Comparison of ENCODE assay signal across 1 cellular context in the genomic region with DNA sequence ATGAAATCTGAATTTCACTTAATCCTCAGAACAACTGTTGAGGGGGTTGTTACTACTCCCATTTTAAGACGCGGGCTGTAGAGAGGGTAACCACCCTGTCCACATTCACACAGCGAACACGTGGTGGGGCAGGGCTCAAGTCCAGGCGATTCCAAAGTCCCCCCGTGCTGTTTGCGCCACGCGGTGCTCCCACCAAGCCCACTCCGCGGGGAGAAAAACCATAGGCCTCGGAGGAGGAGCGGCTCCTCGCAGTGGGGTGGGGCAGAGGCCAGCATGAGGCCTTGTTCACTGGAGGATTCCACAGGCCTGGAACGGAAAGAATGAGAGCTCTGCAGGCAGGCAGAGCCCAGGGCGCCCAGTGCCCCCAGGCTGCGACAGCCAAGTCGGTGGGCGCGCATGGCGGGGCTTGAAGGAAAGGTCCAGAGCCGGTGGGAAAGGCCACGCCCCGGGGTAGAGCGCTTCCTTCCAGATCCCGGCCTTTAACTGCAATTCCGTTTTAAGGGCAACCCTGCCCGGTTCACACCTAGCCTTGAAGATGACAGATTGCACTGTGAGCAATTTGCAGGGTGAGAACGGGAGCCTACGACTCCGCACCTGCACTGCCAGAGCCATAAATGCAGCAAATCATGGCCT.
TF ChIP-seq lines count a peak whose summit lies in the region.

No MANE protein-coding gene starts in this region.

TF ChIP-seq in HepG2, 621 proteins besides CTCF, POLR2A, EP300 and RAD21 (continued from another document and continues in another):
- TF ChIP-seq, protein P1, sequence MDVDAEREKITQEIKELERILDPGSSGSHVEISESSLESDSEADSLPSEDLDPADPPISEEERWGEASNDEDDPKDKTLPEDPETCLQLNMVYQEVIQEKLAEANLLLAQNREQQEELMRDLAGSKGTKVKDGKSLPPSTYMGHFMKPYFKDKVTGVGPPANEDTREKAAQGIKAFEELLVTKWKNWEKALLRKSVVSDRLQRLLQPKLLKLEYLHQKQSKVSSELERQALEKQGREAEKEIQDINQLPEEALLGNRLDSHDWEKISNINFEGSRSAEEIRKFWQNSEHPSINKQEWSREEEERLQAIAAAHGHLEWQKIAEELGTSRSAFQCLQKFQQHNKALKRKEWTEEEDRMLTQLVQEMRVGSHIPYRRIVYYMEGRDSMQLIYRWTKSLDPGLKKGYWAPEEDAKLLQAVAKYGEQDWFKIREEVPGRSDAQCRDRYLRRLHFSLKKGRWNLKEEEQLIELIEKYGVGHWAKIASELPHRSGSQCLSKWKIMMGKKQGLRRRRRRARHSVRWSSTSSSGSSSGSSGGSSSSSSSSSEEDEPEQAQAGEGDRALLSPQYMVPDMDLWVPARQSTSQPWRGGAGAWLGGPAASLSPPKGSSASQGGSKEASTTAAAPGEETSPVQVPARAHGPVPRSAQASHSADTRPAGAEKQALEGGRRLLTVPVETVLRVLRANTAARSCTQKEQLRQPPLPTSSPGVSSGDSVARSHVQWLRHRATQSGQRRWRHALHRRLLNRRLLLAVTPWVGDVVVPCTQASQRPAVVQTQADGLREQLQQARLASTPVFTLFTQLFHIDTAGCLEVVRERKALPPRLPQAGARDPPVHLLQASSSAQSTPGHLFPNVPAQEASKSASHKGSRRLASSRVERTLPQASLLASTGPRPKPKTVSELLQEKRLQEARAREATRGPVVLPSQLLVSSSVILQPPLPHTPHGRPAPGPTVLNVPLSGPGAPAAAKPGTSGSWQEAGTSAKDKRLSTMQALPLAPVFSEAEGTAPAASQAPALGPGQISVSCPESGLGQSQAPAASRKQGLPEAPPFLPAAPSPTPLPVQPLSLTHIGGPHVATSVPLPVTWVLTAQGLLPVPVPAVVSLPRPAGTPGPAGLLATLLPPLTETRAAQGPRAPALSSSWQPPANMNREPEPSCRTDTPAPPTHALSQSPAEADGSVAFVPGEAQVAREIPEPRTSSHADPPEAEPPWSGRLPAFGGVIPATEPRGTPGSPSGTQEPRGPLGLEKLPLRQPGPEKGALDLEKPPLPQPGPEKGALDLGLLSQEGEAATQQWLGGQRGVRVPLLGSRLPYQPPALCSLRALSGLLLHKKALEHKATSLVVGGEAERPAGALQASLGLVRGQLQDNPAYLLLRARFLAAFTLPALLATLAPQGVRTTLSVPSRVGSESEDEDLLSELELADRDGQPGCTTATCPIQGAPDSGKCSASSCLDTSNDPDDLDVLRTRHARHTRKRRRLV (CRISPR knock-in tag; IDR thresholded peaks at IDR 0.05): peak; percentile 49; the same call in 1 of the 2 replicates
- peak; percentile 36; the same call in 1 of the 2 replicates for TF ChIP-seq CREM (IDR thresholded peaks at IDR 0.05)
- TF ChIP-seq CREM (CRISPR knock-in tag; IDR thresholded peaks at IDR 0.05): no peak
- TF ChIP-seq ZNF816 (CRISPR knock-in tag; IDR thresholded peaks at IDR 0.05; ENCODE audit: borderline replicate concordance): no peak
- TF ChIP-seq, protein P2, sequence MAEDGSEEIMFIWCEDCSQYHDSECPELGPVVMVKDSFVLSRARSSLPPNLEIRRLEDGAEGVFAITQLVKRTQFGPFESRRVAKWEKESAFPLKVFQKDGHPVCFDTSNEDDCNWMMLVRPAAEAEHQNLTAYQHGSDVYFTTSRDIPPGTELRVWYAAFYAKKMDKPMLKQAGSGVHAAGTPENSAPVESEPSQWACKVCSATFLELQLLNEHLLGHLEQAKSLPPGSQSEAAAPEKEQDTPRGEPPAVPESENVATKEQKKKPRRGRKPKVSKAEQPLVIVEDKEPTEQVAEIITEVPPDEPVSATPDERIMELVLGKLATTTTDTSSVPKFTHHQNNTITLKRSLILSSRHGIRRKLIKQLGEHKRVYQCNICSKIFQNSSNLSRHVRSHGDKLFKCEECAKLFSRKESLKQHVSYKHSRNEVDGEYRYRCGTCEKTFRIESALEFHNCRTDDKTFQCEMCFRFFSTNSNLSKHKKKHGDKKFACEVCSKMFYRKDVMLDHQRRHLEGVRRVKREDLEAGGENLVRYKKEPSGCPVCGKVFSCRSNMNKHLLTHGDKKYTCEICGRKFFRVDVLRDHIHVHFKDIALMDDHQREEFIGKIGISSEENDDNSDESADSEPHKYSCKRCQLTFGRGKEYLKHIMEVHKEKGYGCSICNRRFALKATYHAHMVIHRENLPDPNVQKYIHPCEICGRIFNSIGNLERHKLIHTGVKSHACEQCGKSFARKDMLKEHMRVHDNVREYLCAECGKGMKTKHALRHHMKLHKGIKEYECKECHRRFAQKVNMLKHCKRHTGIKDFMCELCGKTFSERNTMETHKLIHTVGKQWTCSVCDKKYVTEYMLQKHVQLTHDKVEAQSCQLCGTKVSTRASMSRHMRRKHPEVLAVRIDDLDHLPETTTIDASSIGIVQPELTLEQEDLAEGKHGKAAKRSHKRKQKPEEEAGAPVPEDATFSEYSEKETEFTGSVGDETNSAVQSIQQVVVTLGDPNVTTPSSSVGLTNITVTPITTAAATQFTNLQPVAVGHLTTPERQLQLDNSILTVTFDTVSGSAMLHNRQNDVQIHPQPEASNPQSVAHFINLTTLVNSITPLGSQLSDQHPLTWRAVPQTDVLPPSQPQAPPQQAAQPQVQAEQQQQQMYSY (CRISPR knock-in tag; IDR thresholded peaks at IDR 0.05): no peak
- no peak for TF ChIP-seq ZNF878 (CRISPR knock-in tag; IDR thresholded peaks at IDR 0.05)
- TF ChIP-seq CHCHD3 (CRISPR knock-in tag; IDR thresholded peaks at IDR 0.05): 0 out of 2 replicates have a peak, but pooled peaks have one; percentile 27
- TF ChIP-seq, protein P3, sequence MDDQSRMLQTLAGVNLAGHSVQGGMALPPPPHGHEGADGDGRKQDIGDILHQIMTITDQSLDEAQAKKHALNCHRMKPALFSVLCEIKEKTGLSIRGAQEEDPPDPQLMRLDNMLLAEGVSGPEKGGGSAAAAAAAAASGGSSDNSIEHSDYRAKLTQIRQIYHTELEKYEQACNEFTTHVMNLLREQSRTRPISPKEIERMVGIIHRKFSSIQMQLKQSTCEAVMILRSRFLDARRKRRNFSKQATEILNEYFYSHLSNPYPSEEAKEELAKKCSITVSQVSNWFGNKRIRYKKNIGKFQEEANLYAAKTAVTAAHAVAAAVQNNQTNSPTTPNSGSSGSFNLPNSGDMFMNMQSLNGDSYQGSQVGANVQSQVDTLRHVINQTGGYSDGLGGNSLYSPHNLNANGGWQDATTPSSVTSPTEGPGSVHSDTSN (CRISPR knock-in tag; IDR thresholded peaks at IDR 0.05; ENCODE audit: borderline replicate concordance): no peak
- TF ChIP-seq HNF4G (IDR thresholded peaks at IDR 0.05; ENCODE audit: borderline replicate concordance, low read depth, low read length): peak; percentile 20; the same call in 1 of the 2 replicates
- no peak for TF ChIP-seq HNF4G (CRISPR knock-in tag; IDR thresholded peaks at IDR 0.05; ENCODE audit: borderline replicate concordance, low read depth)
- TF ChIP-seq ZNF430 (CRISPR knock-in tag; IDR thresholded peaks at IDR 0.05): 0 out of 2 replicates have a peak, but pooled peaks have one; percentile 78
- no peak; the same call in 1 of the 2 replicates for TF ChIP-seq PHF20 (CRISPR knock-in tag; IDR thresholded peaks at IDR 0.05)
- TF ChIP-seq ZNF569 (CRISPR knock-in tag; IDR thresholded peaks at IDR 0.05; ENCODE audit: borderline replicate concordance): no peak
- TF ChIP-seq ZZZ3 (CRISPR knock-in tag; IDR thresholded peaks at IDR 0.05; ENCODE audit: borderline replicate concordance): no peak
- TF ChIP-seq GZF1 (CRISPR knock-in tag; IDR thresholded peaks at IDR 0.05): peak; percentile 85; the same call in 1 of the 2 replicates
- TF ChIP-seq RCOR2 (CRISPR knock-in tag; IDR thresholded peaks at IDR 0.05): 0 out of 2 replicates have a peak, but pooled peaks have one; percentile 7
- TF ChIP-seq FOXK1 (CRISPR knock-in tag; IDR thresholded peaks at IDR 0.05; ENCODE audit: borderline replicate concordance, low read depth): peak; percentile 36; the same call in 1 of the 2 replicates
- peak; percentile 48; the same call in 1 of the 2 replicates for TF ChIP-seq ZSCAN21 (CRISPR knock-in tag; IDR thresholded peaks at IDR 0.05; ENCODE audit: borderline replicate concordance)
- TF ChIP-seq, protein P4, sequence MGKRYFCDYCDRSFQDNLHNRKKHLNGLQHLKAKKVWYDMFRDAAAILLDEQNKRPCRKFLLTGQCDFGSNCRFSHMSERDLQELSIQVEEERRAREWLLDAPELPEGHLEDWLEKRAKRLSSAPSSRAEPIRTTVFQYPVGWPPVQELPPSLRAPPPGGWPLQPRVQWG (CRISPR knock-in tag; IDR thresholded peaks at IDR 0.05; ENCODE audit: borderline replicate concordance, low read depth): 0 out of 2 replicates have a peak, but pooled peaks have one; percentile 36
- peak; percentile 16 for TF ChIP-seq HNRNPLL (IDR thresholded peaks at IDR 0.05; ENCODE audit: low read depth, low read length, poor library complexity, severe bottlenecking)
- TF ChIP-seq, protein P5, sequence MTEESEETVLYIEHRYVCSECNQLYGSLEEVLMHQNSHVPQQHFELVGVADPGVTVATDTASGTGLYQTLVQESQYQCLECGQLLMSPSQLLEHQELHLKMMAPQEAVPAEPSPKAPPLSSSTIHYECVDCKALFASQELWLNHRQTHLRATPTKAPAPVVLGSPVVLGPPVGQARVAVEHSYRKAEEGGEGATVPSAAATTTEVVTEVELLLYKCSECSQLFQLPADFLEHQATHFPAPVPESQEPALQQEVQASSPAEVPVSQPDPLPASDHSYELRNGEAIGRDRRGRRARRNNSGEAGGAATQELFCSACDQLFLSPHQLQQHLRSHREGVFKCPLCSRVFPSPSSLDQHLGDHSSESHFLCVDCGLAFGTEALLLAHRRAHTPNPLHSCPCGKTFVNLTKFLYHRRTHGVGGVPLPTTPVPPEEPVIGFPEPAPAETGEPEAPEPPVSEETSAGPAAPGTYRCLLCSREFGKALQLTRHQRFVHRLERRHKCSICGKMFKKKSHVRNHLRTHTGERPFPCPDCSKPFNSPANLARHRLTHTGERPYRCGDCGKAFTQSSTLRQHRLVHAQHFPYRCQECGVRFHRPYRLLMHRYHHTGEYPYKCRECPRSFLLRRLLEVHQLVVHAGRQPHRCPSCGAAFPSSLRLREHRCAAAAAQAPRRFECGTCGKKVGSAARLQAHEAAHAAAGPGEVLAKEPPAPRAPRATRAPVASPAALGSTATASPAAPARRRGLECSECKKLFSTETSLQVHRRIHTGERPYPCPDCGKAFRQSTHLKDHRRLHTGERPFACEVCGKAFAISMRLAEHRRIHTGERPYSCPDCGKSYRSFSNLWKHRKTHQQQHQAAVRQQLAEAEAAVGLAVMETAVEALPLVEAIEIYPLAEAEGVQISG (CRISPR knock-in tag; IDR thresholded peaks at IDR 0.05): 0 out of 2 replicates have a peak, but pooled peaks have one; percentile 7
- TF ChIP-seq, protein P6, sequence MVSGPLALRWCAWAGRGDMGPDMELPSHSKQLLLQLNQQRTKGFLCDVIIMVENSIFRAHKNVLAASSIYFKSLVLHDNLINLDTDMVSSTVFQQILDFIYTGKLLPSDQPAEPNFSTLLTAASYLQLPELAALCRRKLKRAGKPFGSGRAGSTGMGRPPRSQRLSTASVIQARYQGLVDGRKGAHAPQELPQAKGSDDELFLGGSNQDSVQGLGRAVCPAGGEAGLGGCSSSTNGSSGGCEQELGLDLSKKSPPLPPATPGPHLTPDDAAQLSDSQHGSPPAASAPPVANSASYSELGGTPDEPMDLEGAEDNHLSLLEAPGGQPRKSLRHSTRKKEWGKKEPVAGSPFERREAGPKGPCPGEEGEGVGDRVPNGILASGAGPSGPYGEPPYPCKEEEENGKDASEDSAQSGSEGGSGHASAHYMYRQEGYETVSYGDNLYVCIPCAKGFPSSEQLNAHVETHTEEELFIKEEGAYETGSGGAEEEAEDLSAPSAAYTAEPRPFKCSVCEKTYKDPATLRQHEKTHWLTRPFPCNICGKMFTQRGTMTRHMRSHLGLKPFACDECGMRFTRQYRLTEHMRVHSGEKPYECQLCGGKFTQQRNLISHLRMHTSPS (CRISPR knock-in tag; IDR thresholded peaks at IDR 0.05; ENCODE audit: low read depth): no peak; the same call in 1 of the 2 replicates
- TF ChIP-seq ZNF160 (CRISPR knock-in tag; IDR thresholded peaks at IDR 0.05): no peak
- TF ChIP-seq ETV6 (CRISPR knock-in tag; conservative IDR thresholded peaks at IDR 0.05): 0 out of 2 replicates have a peak, but pooled peaks have one; percentile 18
- TF ChIP-seq ZNF124 (CRISPR knock-in tag; IDR thresholded peaks at IDR 0.05): no peak
- TF ChIP-seq MTA1 (CRISPR knock-in tag; IDR thresholded peaks at IDR 0.05; ENCODE audit: borderline replicate concordance): peak; percentile 74; the same call in 1 of the 2 replicates
- TF ChIP-seq ZNF772 (CRISPR knock-in tag; IDR thresholded peaks at IDR 0.05): peak; percentile 92
- peak; percentile 14; the same call in 1 of the 2 replicates for TF ChIP-seq SNAI1 (CRISPR knock-in tag; IDR thresholded peaks at IDR 0.05; ENCODE audit: borderline replicate concordance)
- TF ChIP-seq, protein P7, sequence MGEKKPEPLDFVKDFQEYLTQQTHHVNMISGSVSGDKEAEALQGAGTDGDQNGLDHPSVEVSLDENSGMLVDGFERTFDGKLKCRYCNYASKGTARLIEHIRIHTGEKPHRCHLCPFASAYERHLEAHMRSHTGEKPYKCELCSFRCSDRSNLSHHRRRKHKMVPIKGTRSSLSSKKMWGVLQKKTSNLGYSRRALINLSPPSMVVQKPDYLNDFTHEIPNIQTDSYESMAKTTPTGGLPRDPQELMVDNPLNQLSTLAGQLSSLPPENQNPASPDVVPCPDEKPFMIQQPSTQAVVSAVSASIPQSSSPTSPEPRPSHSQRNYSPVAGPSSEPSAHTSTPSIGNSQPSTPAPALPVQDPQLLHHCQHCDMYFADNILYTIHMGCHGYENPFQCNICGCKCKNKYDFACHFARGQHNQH (CRISPR knock-in tag; IDR thresholded peaks at IDR 0.05): 0 out of 2 replicates have a peak, but pooled peaks have one; percentile 1
- no peak for TF ChIP-seq ZNF782 (CRISPR knock-in tag; IDR thresholded peaks at IDR 0.05; ENCODE audit: borderline replicate concordance)
- TF ChIP-seq PHF8 (CRISPR knock-in tag; IDR thresholded peaks at IDR 0.05): peak; percentile 62; the same call in 1 of the 2 replicates
- peak; percentile 74 for TF ChIP-seq RBM22 (optimal IDR thresholded peaks at IDR 0.05; ENCODE audit: low read length)
- TF ChIP-seq, protein P8, sequence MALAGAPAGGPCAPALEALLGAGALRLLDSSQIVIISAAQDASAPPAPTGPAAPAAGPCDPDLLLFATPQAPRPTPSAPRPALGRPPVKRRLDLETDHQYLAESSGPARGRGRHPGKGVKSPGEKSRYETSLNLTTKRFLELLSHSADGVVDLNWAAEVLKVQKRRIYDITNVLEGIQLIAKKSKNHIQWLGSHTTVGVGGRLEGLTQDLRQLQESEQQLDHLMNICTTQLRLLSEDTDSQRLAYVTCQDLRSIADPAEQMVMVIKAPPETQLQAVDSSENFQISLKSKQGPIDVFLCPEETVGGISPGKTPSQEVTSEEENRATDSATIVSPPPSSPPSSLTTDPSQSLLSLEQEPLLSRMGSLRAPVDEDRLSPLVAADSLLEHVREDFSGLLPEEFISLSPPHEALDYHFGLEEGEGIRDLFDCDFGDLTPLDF (CRISPR knock-in tag; IDR thresholded peaks at IDR 0.05): peak; percentile 62
- TF ChIP-seq ZC3H4 (CRISPR knock-in tag; IDR thresholded peaks at IDR 0.05; ENCODE audit: borderline replicate concordance): peak; percentile 97
